Comparison of ENCODE assay signal across 11 cellular contexts in genomic region chr5:132753135-132753987, GRCh38. TPM values are rescaled to one million over a fixed set of nuclear protein-coding genes. Genes with fewer than 3 reads are reported as not detected.
DNase-seq lines count a peak whose midpoint lies in the region; ATAC-seq and TF ChIP-seq lines count a peak whose summit lies in the region.
"Had no signal": no experiment of that assay in that cellular context is flagged by ENCODE, and none has a peak within 500 bp of the region (broad histone marks: within the 10 kb centered on the region; RNA-seq: fewer than 3 reads in every experiment).

No MANE protein-coding gene starts in this region.

- no peak overlapping the region for H3K4me3 Mint-ChIP-seq in T-helper 17 cell
- H3K4me3 Mint-ChIP-seq: natural killer cell had no signal

- no peaks in the 10 kb centered on the region for H3K27me3 ChIP-seq in transverse colon

- H3K4me1 ChIP-seq in transverse colon = no peaks in the 10 kb centered on the region

- no peak overlapping the region for H3K27ac ChIP-seq in transverse colon

- DNase-seq in Right ventricle myocardium superior (peak; percentile 36), left cardiac atrium (no peak), T-helper 17 cell (no peak), hippocampal formation (lab: John Stamatoyannopoulos, UW) (peak; percentile 73 to 75), transverse colon (peak; percentile 8), AG08396 (ENCODE audit: low spot score) (no peak)
- DNase-seq: aorta, Kasumi-1, natural killer cell had no signal

- no peak for TF ChIP-seq EP300 in transverse colon (IDR thresholded peaks at IDR 0.05; ENCODE audit: low read depth)

- H3K27ac Mint-ChIP-seq in T-helper 17 cell = peak overlapping the region; percentile 89
- H3K27ac Mint-ChIP-seq: natural killer cell had no signal

- intact Hi-C loops in Right ventricle myocardium superior (cut with DNase I) (no loop called here), left cardiac atrium (cut with DNase I) (loop anchor here in 1 of 2 donors (10.0 kb wide), 1 partner anchor 61 kb away; the partner anchor contains the start of gene SOWAHA), transverse colon (cut with DNase I; ENCODE audit: low total_unique reads) (no loop called here)

- ATAC-seq in Right ventricle myocardium superior (ENCODE audit: poor library complexity) = no peak
- ATAC-seq in left cardiac atrium = no peak
- ATAC-seq in T-helper 17 cell = no peak
- ATAC-seq in HG03442 (IDR thresholded peaks at IDR 0.05; ENCODE audit: unreplicated experiment) = no peak
- no peak for ATAC-seq in GM21723 (IDR thresholded peaks at IDR 0.05; ENCODE audit: unreplicated experiment)

- H3K36me3 Mint-ChIP-seq in T-helper 17 cell (ENCODE audit: low read depth) = peaks cover 2% of the 10 kb centered on the region
- H3K36me3 Mint-ChIP-seq: natural killer cell had no signal

- WGBS in transverse colon (ENCODE audit: low coverage in 1 of 2), 2 donors = 70 to 100% methylated on average over 1 to 2 of the region's 2 CpGs

- no peak for TF ChIP-seq CTCF in transverse colon (IDR thresholded peaks at IDR 0.05)

- in situ Hi-C loops in transverse colon (cut with MboI; ENCODE audit: low pct_ligation_motif_present in 1 of 4, low pct_unique_long_range_greater_than_20kb in 1 of 4, low sequenced_read_pairs in 3 of 4) = no loop called here

- H3K4me1 Mint-ChIP-seq in T-helper 17 cell = peaks cover 18% of the 10 kb centered on the region
- H3K4me1 Mint-ChIP-seq: natural killer cell had no signal

- no peaks in the 10 kb centered on the region for H3K27me3 Mint-ChIP-seq in T-helper 17 cell

- H3K9me3 ChIP-seq in T-helper 17 cell (ENCODE audit: control insufficient read depth, low read length, poor library complexity, severe bottlenecking) = no peaks in the 10 kb centered on the region
- H3K9me3 ChIP-seq in transverse colon = no peaks in the 10 kb centered on the region

- TF ChIP-seq POLR2A in transverse colon (IDR thresholded peaks at IDR 0.05) = no peak

- H3K4me3 ChIP-seq in transverse colon = no peak overlapping the region

- peaks cover 0 to 2% (median 0%) of the 10 kb centered on the region in 4 donors for H3K36me3 ChIP-seq in transverse colon

RNA-seq across cellular contexts. Expression of gene CCNI2, which starts 6.1 kb away (rescaled TPM):
- total RNA-seq in Right ventricle myocardium superior (0.08 TPM), left cardiac atrium (not detected), T-helper 17 cell (10 to 100 TPM in 1 of 2 donors, 1 to 10 TPM in 1; 8.7 to 13.7 TPM), transverse colon (10 to 100 TPM in 1 of 4 donors, 1 to 10 TPM in 3; 3.0 to 13.0 (median 7.1) TPM)
- total RNA-seq: aorta had no signal

RNA-seq across cellular contexts. Expression of gene KIF3A, which starts 16.0 kb away (rescaled TPM):
- total RNA-seq in Right ventricle myocardium superior (9.1 TPM), left cardiac atrium (1 to 10 TPM; 6.4 to 8.0 TPM), T-helper 17 cell (10 to 100 TPM; 12.6 to 17.9 TPM), transverse colon (1 to 10 TPM; 1.9 to 7.0 (median 2.8) TPM)

RNA-seq across cellular contexts. Expression of gene SEPTIN8, which starts 23.7 kb away (rescaled TPM):
- total RNA-seq in Right ventricle myocardium superior (26.3 TPM), left cardiac atrium (10 to 100 TPM; 29.4 to 31.3 TPM), T-helper 17 cell (1 to 10 TPM; 8.0 to 8.8 TPM), transverse colon (10 to 100 TPM; 38.4 to 70.7 (median 53.5) TPM)

RNA-seq across cellular contexts. Expression of gene SOWAHA, which starts 59.7 kb away (rescaled TPM):
- total RNA-seq in Right ventricle myocardium superior (0.13 TPM), left cardiac atrium (under 1 TPM in 1 of 2 donors, not detected in 1; 0.06 TPM), T-helper 17 cell (not detected), transverse colon (10 to 100 TPM; 35.2 to 93.5 (median 76.0) TPM)
- total RNA-seq: natural killer cell had no signal

Comparison
In these comparisons a context has a peak if more than half of its experiments do, and no peak if none do; other contexts are left out.
1. DNase-seq: peak in Right ventricle myocardium superior (single experiment), hippocampal formation (2 of 2) and transverse colon (single experiment); none in left cardiac atrium (single experiment), T-helper 17 cell (0 of 3) and AG08396 (single experiment).